In genomic region chr11:15127341-15127740, GRCh38 we compare ENCODE assay signal across 16 cellular contexts. TPM values are rescaled to one million over a fixed set of nuclear protein-coding genes. Genes with fewer than 3 reads are reported as not detected.
DNase-seq lines count a peak whose midpoint lies in the region; ATAC-seq and TF ChIP-seq lines count a peak whose summit lies in the region.
"Had no signal": no experiment of that assay in that cellular context is flagged by ENCODE, and none has a peak within 500 bp of the region (broad histone marks: within the 10 kb centered on the region; RNA-seq: fewer than 3 reads in every experiment).

No MANE protein-coding gene starts in this region.

- H3K27me3 ChIP-seq in GM23248 (replicated peaks; ENCODE audit: insufficient read depth), result no peaks in the 10 kb centered on the region
- H3K27me3 ChIP-seq in adipocyte (replicated peaks; ENCODE audit: control insufficient read depth, insufficient read depth, low read length), result no peaks in the 10 kb centered on the region
- no peaks in the 10 kb centered on the region for H3K27me3 ChIP-seq in skeletal muscle satellite cell (ENCODE audit: control insufficient read depth, insufficient read depth, low read length)

- H3K9ac ChIP-seq in GM23248 (peak overlapping the region; percentile 22; the same call in 1 of the 2 replicates), adipocyte (ENCODE audit: low read length) (no peak overlapping the region), skeletal muscle satellite cell (ENCODE audit: low read depth, low read length) (peak overlapping the region; percentile 19)

- in situ Hi-C loops in GM23248 (cut with MboI) (no loop called here), GM13976 (cut with MboI; ENCODE audit: low sequenced_read_pairs, unreplicated experiment) (no loop called here)

- no peak for TF ChIP-seq CTCF in fibroblast of pulmonary artery (IDR thresholded peaks at IDR 0.05; ENCODE audit: low read length, missing control alignments)
- no peak for TF ChIP-seq CTCF in GM13976 (IDR thresholded peaks at IDR 0.05; ENCODE audit: borderline replicate concordance, control extremely low read depth, extremely low read depth, insufficient read depth, missing control alignments)

- 0 out of 2 replicates have a peak overlapping the region, but pooled peaks have one; percentile 26 for H3K4me3 ChIP-seq in GM23248
- H3K4me3 ChIP-seq in adipocyte (ENCODE audit: low read length), result no peak overlapping the region
- no peak overlapping the region for H3K4me3 ChIP-seq in fibroblast of pulmonary artery (replicated peaks; ENCODE audit: low read depth, low read length)
- peak overlapping the region; percentile 8 for H3K4me3 ChIP-seq in skeletal muscle satellite cell (ENCODE audit: low read length)
- H3K4me3 ChIP-seq: left lung, skin epidermis had no signal

- H3K79me2 ChIP-seq in GM23248 (ENCODE audit: insufficient read depth), result 0 out of 2 replicates have a peak, but pooled peaks cover 5% of the 10 kb centered on the region

- H3K36me3 ChIP-seq in GM23248 (ENCODE audit: low read depth), result no peaks in the 10 kb centered on the region
- H3K36me3 ChIP-seq in adipocyte (ENCODE audit: control insufficient read depth, insufficient read depth, low read length, severe bottlenecking), result no peaks in the 10 kb centered on the region
- H3K36me3 ChIP-seq in skeletal muscle satellite cell (ENCODE audit: insufficient read depth, low read length), result no peaks in the 10 kb centered on the region
- H3K36me3 ChIP-seq: left lung had no signal

- H3K9me3 ChIP-seq in GM23248 (ENCODE audit: low read depth) (no peaks in the 10 kb centered on the region), adipocyte (ENCODE audit: control insufficient read depth, low read length) (no peaks in the 10 kb centered on the region), skeletal muscle satellite cell (replicated peaks; ENCODE audit: low read length) (no peaks in the 10 kb centered on the region)
- H3K9me3 ChIP-seq: left lung had no signal

- peak overlapping the region; percentile 34 for H2AFZ ChIP-seq in GM23248

- DNase-seq in GM23248 (peak; percentile 91), adipocyte (ENCODE audit: low read depth) (peak; percentile 32), fibroblast of pulmonary artery (ENCODE audit: low read depth) (peak; percentile 70), OCI-M2 (lab: John Stamatoyannopoulos, UW; ENCODE audit: unreplicated experiment) (no peak), GM13976 (ENCODE audit: low spot score) (no peak)
- no peak for DNase-seq in stimulated activated CD4-positive, alpha-beta T cell treated with anti-CD3 and anti-CD28 coated beads, Interleukin-2, amount 100 ng/mL, for 24 hours
- DNase-seq: activated CD4-positive, alpha-beta T cell treated with anti-CD3 and anti-CD28 coated beads for 1 hour; activated effector memory CD4-positive, alpha-beta T cell treated with anti-CD3 and anti-CD28 coated beads, Interleukin-2, amount 50 U/mL, for 16 hours; anterior cingulate cortex; CD4-positive, CD25-positive, alpha-beta regulatory T cell; DND-41; left lung; stimulated activated naive CD4-positive, alpha-beta T cell had no signal

- H3K9me2 ChIP-seq in GM23248 (ENCODE audit: insufficient read depth), result no peaks in the 10 kb centered on the region

- peaks cover 41% of the 10 kb centered on the region for H3F3A ChIP-seq in GM23248 (ENCODE audit: insufficient read depth)

- peak overlapping the region; percentile 67 for H3K4me2 ChIP-seq in GM23248 (ENCODE audit: unreplicated experiment)
- H3K4me2 ChIP-seq in skeletal muscle satellite cell (ENCODE audit: low read length), result peak overlapping the region; percentile 40

- H4K20me1 ChIP-seq in GM23248 (ENCODE audit: insufficient read depth), result no peaks in the 10 kb centered on the region

- ATAC-seq in HG03196 (IDR thresholded peaks at IDR 0.05; ENCODE audit: unreplicated experiment), result no peak
- ATAC-seq: left lung had no signal

- WGBS in GM23248 (ENCODE audit: low coverage in 1 of 2, low lambda C conversion rate in 2 of 2, missing lambda C conversion rate in 2 of 2), 2 experiments, result 14 to 21% methylated on average over 6 of the region's 6 CpGs

- H3K27ac ChIP-seq in GM23248, result peak overlapping the region; percentile 57
- H3K27ac ChIP-seq: left lung, skin epidermis had no signal

- peaks cover 66% of the 10 kb centered on the region for H3K4me1 ChIP-seq in GM23248 (ENCODE audit: insufficient read depth)
- peaks cover 14% of the 10 kb centered on the region for H3K4me1 ChIP-seq in adipocyte (ENCODE audit: control insufficient read depth, insufficient read depth, low read length)
- peaks cover 86% of the 10 kb centered on the region for H3K4me1 ChIP-seq in skeletal muscle satellite cell (ENCODE audit: control insufficient read depth, insufficient read depth, low read length)
- H3K4me1 ChIP-seq: left lung had no signal

RNA-seq across cellular contexts. Expression of gene INSC, which starts 12.6 kb away (rescaled TPM):
- 0.89 and 1.2 TPM in 2 replicates for total RNA-seq in GM23248 (2014; rRNA removed; shearing (Covaris generic))
- 1.0 and 1.1 TPM in 2 replicates for polyA plus RNA-seq in GM23248 (2016; fragmentation: Nextera tagmentation; extraction: Ambion mirVana)
- total RNA-seq in skeletal muscle satellite cell (2012; rRNA removed), result 22.1 and 42.4 TPM in 2 replicates
- total RNA-seq: CD4-positive, CD25-positive, alpha-beta regulatory T cell had no signal

RNA-seq across cellular contexts. Expression of gene CALCB, which starts 53.9 kb away (rescaled TPM):
- total RNA-seq in GM23248 (2014; rRNA removed; shearing (Covaris generic)), result not detected in 2 replicates
- not detected in 2 replicates for polyA plus RNA-seq in GM23248 (2016; fragmentation: Nextera tagmentation; extraction: Ambion mirVana)
- not detected in 2 replicates for total RNA-seq in skeletal muscle satellite cell (2012; rRNA removed)

Comparison
In these comparisons a context has a peak if more than half of its experiments do, and no peak if none do; other contexts are left out.
1. DNase-seq: peak in GM23248 (single experiment), adipocyte (single experiment) and fibroblast of pulmonary artery (single experiment); none in stimulated activated CD4-positive, alpha-beta T cell treated with anti-CD3 and anti-CD28 coated beads, Interleukin-2, amount 100 ng/mL, for 24 hours (0 of 2), OCI-M2 (single experiment) and GM13976 (single experiment).
2. H3K4me3 ChIP-seq: peak in GM23248 (single experiment) and skeletal muscle satellite cell (single experiment); none in adipocyte (single experiment) and fibroblast of pulmonary artery (single experiment).